ENCODE assay signal across 8 cellular contexts in the genomic region with DNA sequence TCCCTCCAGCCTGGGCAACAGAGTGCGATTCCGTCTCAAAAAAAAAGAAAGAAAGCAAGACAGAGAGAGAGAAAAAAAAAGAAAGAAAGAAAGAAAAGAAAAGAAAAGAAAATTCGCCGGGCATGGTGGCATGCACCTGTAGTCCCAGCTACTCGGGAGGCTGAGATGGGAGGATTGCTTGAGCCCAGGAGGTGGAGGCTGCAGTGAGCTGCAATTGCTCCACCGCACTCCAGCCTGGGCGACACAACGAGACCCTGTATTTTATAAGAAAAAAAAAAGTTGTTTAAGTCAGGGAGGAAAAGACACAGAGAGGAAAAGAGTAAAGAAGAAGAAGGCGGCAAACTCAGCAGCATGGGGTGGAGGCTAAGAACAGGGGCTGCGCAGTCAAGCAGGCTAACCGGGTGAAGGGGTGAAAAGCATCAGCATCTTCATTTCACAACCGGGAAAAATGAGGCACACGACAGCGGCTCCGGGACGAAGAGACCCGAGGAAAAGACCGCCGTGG. TPM values are rescaled to one million over a fixed set of nuclear protein-coding genes. Genes with fewer than 3 reads are reported as not detected.
DNase-seq lines count a peak whose midpoint lies in the region; ATAC-seq, FAIRE-seq and TF ChIP-seq lines count a peak whose summit lies in the region.

No MANE protein-coding gene starts in this region.

- H4K91ac ChIP-seq in mesenchymal stem cell (ENCODE audit: low read length), result no peak overlapping the region

- no peak for TF ChIP-seq POLR2A in GM12878 (IDR thresholded peaks at IDR 0.05; ENCODE audit: low read depth, low read length)

- in situ Hi-C loops in GM12878 (cut with MboI), result loop anchor here (25.0 kb wide), 1 partner anchor 827 kb away; the partner anchor contains the start of gene PWP1

- H3K4me1 Mint-ChIP-seq in CD14-positive monocyte, result peaks cover 24% of the 10 kb centered on the region

- H2BK12ac ChIP-seq in mesenchymal stem cell (ENCODE audit: low read length in 2 of 2), result no peak overlapping the region

- peak overlapping the region in 5 of 7 donors; percentile 42 to 96 (median 89) for H3K27ac Mint-ChIP-seq in CD14-positive monocyte

- TF ChIP-seq CTCF in CD14-positive monocyte (IDR thresholded peaks at IDR 0.05), result no peak
- no peak for TF ChIP-seq CTCF in GM12878 (IDR thresholded peaks at IDR 0.05 in 2 of 3, conservative IDR thresholded peaks at IDR 0.05 in 1 of 3; ENCODE audit: control insufficient read depth in 2 of 3, extremely low read depth in 1 of 3, insufficient read depth in 1 of 3, low read depth in 3 of 3, low read length in 3 of 3)

- H3K27ac ChIP-seq in GM12878 (ENCODE audit: control insufficient read depth, insufficient read depth), result peak overlapping the region; percentile 34
- H3K27ac ChIP-seq in mesenchymal stem cell (ENCODE audit: low read length, poor library complexity, severe bottlenecking), result no peak overlapping the region

- H2AK5ac ChIP-seq in mesenchymal stem cell (ENCODE audit: low read length, severe bottlenecking), result no peak overlapping the region

- peaks cover 10 to 14% (median 11%) of the 10 kb centered on the region in 3 donors for H3K27me3 Mint-ChIP-seq in CD14-positive monocyte (ENCODE audit: low read depth in 3 of 3)

- H3K4me3 Mint-ChIP-seq in CD14-positive monocyte, result peak overlapping the region; percentile 89 to 93

- no peak overlapping the region for H3K14ac ChIP-seq in mesenchymal stem cell (ENCODE audit: low read length in 2 of 2)

- H3K4me2 ChIP-seq in GM12878 (ENCODE audit: control insufficient read depth, insufficient read depth), result peak overlapping the region; percentile 26
- peak overlapping the region; percentile 62 for H3K4me2 ChIP-seq in mesenchymal stem cell (ENCODE audit: low read length, poor library complexity, severe bottlenecking)

- H3K4ac ChIP-seq in mesenchymal stem cell (ENCODE audit: low read depth in 1 of 2, low read length in 2 of 2), result no peak overlapping the region

- H3K9me3 Mint-ChIP-seq in CD14-positive monocyte, result peaks cover 0 to 4% (median 0%) of the 10 kb centered on the region in 7 donors

- H3K18ac ChIP-seq in mesenchymal stem cell (ENCODE audit: low read depth in 1 of 2, low read length in 2 of 2), result no peak overlapping the region

- POLR2A ChIA-PET in GM12878 (lab: Charles Lee), result no interaction called here

- no peak for TF ChIP-seq RAD21 in GM12878 (IDR thresholded peaks at IDR 0.05; ENCODE audit: insufficient read depth, low read depth, low read length)

- peaks cover 18 to 26% of the 10 kb centered on the region in 2 donors for H3K36me3 Mint-ChIP-seq in CD14-positive monocyte

- CTCF ChIA-PET in GM12878 (lab: Yijun Ruan, JAX), result interaction anchor here (1.0 to 3.4 kb wide), 2 partner anchors 103 to 524 kb away, joined by 5 to 21 read pairs; no protein-coding TSS in a partner anchor

- H3K36me3 ChIP-seq in GM12878 (ENCODE audit: control insufficient read depth in 2 of 2, insufficient read depth in 2 of 2, low read length in 1 of 2) (peaks cover 16 to 18% of the 10 kb centered on the region in 2 experiments), mesenchymal stem cell (ENCODE audit: control insufficient read depth in 1 of 2, insufficient read depth in 2 of 2, low read depth in 1 of 2, low read length in 2 of 2) (peaks cover 25 to 27% of the 10 kb centered on the region in 2 experiments)

- no peak overlapping the region for H3K23ac ChIP-seq in mesenchymal stem cell (ENCODE audit: low read length in 2 of 2)

- H2BK120ac ChIP-seq in mesenchymal stem cell (ENCODE audit: low read depth, low read length), result no peak overlapping the region

- FAIRE-seq in GM12878 (lab: Jason Lieb, UNC), result no peak

- no peak overlapping the region for H4K8ac ChIP-seq in mesenchymal stem cell (ENCODE audit: low read length)

- H3K4me3 ChIP-seq in GM12878 (peak overlapping the region; percentile 66), mesenchymal stem cell (ENCODE audit: insufficient read depth in 1 of 2, low read depth in 1 of 2, low read length in 2 of 2) (peak overlapping the region in 1 of 2 experiments; percentile 91)

- peaks cover 16% of the 10 kb centered on the region for H3K79me2 ChIP-seq in GM12878 (ENCODE audit: control insufficient read depth, insufficient read depth, low read length)

- H2AFZ ChIP-seq in GM12878 (ENCODE audit: control insufficient read depth, low read depth, low read length) (peak overlapping the region; percentile 90), mesenchymal stem cell (ENCODE audit: low read depth, low read length) (no peak overlapping the region)

- no peak for TF ChIP-seq EP300 in GM12878 (IDR thresholded peaks at IDR 0.05; ENCODE audit: borderline replicate concordance in 1 of 2, control insufficient read depth in 1 of 2, low read depth in 2 of 2, low read length in 2 of 2)

- peaks cover under 1% of the 10 kb centered on the region; the same call in 1 of the 2 replicates for H4K20me1 ChIP-seq in GM12878 (ENCODE audit: control insufficient read depth, insufficient read depth)

- SMC1A ChIA-PET in GM12878 (lab: Charles Lee; ENCODE audit: uncharacterized antibody, unreplicated experiment), result interaction anchor here (0.6 kb wide), 1 partner anchor 54 kb away, joined by 3 read pairs; no protein-coding TSS in a partner anchor

- no peak overlapping the region for H2BK5ac ChIP-seq in mesenchymal stem cell (ENCODE audit: low read depth, low read length, poor library complexity, severe bottlenecking)

- BruUV-seq in GM12878 (replicated peaks; lab: Mats Ljungman, UMichigan), result TSS peak; percentile 41

- ATAC-seq in HG02943 (IDR thresholded peaks at IDR 0.05; ENCODE audit: low read depth, unreplicated experiment) (peak; percentile 15), GM12878 (peak; percentile 8), HG02571 (IDR thresholded peaks at IDR 0.05; ENCODE audit: unreplicated experiment) (no peak)

- intact Hi-C loops in CD14-positive monocyte (cut with micrococcal nuclease), result loop anchor here (10.0 kb wide), 2 partner anchors 580 to 840 kb away; partner anchors contain the start of genes ALKBH2 (in 2 of the 2) and UNG (in 2 of the 2)
- intact Hi-C loops in GM12878 (cut with micrococcal nuclease; ENCODE audit: unreplicated experiment), result loop anchor here (5.0 to 10.0 kb wide), 3 partner anchors 150 to 597 kb away; no protein-coding TSS in a partner anchor

- peaks cover 32% of the 10 kb centered on the region for H3K79me1 ChIP-seq in mesenchymal stem cell (replicated peaks; ENCODE audit: low read length, poor library complexity, severe bottlenecking)

- 19% methylated on average over 19 of the region's 19 CpGs for WGBS in GM12878 (ENCODE audit: insufficient coverage, insufficient replicate concordance, low lambda C conversion rate, missing lambda C conversion rate)
- WGBS in mesenchymal stem cell, result 31% methylated on average over 19 of the region's 19 CpGs

- H3K27me3 ChIP-seq in GM12878 (replicated peaks in 1 of 2; ENCODE audit: control insufficient read depth in 2 of 2, insufficient read depth in 2 of 2, low read length in 1 of 2) (no peaks in the 10 kb centered on the region), mesenchymal stem cell (ENCODE audit: control insufficient read depth in 1 of 2, insufficient read depth in 1 of 2, low read length in 2 of 2) (peaks cover 0 to 3% of the 10 kb centered on the region in 2 experiments)

- RAD21 ChIA-PET in GM12878 (lab: Charles Lee; ENCODE audit: unreplicated experiment), result interaction anchor here (1.0 kb wide), 1 partner anchor 578 kb away, joined by 3 read pairs; the partner anchor contains the start of gene ALKBH2

- DNase-seq in CD14-positive monocyte (ENCODE audit: low spot score) (no peak), GM12878 (ENCODE audit: low read depth, low spot score) (no peak), mesenchymal stem cell (no peak), middle frontal gyrus (ENCODE audit: extremely low spot score, low spot score) (no peak), NCI-H2029 treated with DMSO at 0.1 percent for 48 hours (lab: John Stamatoyannopoulos, UW) (no peak)
- no peak for DNase-seq in activated effector memory CD4-positive, alpha-beta T cell treated with anti-CD3 and anti-CD28 coated beads, Interleukin-2, amount 50 U/mL, for 16 hours

- peaks cover 23% of the 10 kb centered on the region for H3K4me1 ChIP-seq in GM12878 (ENCODE audit: control insufficient read depth, insufficient read depth, low read length)
- peaks cover 16% of the 10 kb centered on the region for H3K4me1 ChIP-seq in mesenchymal stem cell (ENCODE audit: control insufficient read depth, insufficient read depth, low read depth, low read length)

- H3K9ac ChIP-seq in GM12878 (ENCODE audit: control insufficient read depth, insufficient read depth, low read length), result peak overlapping the region; percentile 42; the same call in 1 of the 2 replicates
- H3K9ac ChIP-seq in mesenchymal stem cell (ENCODE audit: low read length), result peak overlapping the region; percentile 45

- H2BK15ac ChIP-seq in mesenchymal stem cell (ENCODE audit: low read depth, poor library complexity, severe bottlenecking), result no peak overlapping the region

- H3K9me3 ChIP-seq in GM12878 (replicated peaks; ENCODE audit: control insufficient read depth, insufficient read depth, low read length), result no peaks in the 10 kb centered on the region
- H3K9me3 ChIP-seq in mesenchymal stem cell (ENCODE audit: control insufficient read depth, low read length), result no peaks in the 10 kb centered on the region

RNA-seq across cellular contexts. Expression of gene FICD, which starts 0.6 kb away (rescaled TPM):
- polyA plus RNA-seq in CD14-positive monocyte (1 to 10 TPM; 1.6 to 1.9 TPM), GM12878 (2011; rRNA removed) (0.68 and 1.1 TPM in 2 replicates), GM12878 (2014; fragmentation: Illumina TruSeq; extraction: Trizol) (3.3 and 3.5 TPM in 2 replicates), GM12878 (2014; fragmentation: Nextera tagmentation; extraction: Ambion mirVana) (1 to 10 TPM; 3.2 to 3.3 TPM), GM12878 (2014; rRNA removed) (3.2 and 4.8 TPM in 2 replicates), GM12878 (2016; fragmentation: Nextera tagmentation; extraction: Ambion mirVana) (1 to 10 TPM; 8.4 to 9.4 TPM)
- 11.8 and 14.2 TPM in 2 replicates for total RNA-seq in GM12878 (2013; cell fraction: nucleolus; rRNA removed)
- total RNA-seq in GM12878 (2014; rRNA removed) (7.3 and 7.6 TPM in 2 replicates), GM12878 (2014; rRNA removed; fragmentation: Illumina TruSeq; extraction: Trizol) (4.1 and 5.1 TPM in 2 replicates), GM12878 (2021) (6.2 and 7.9 TPM in 2 replicates)
- polyA plus RNA-seq in GM12878 (2011; ENCODE audit: low read depth), result 3.9 TPM
- 2.2 and 2.3 TPM in 2 replicates for polyA plus RNA-seq in GM12878 (2011; cell fraction: cytosol; rRNA removed)
- 4.7 and 7.7 TPM in 2 replicates for polyA plus RNA-seq in GM12878 (2011; cell fraction: nucleus; rRNA removed)
- polyA plus RNA-seq in GM12878 (2012), result 4.9 and 6.6 TPM in 2 replicates
- 3.4 and 7.1 TPM in 2 replicates for polyA minus RNA-seq in GM12878 (2011; rRNA and poly(A)+ RNA removed)
- 2.1 and 3.6 TPM in 2 replicates for polyA minus RNA-seq in GM12878 (2011; cell fraction: cytosol; rRNA and poly(A)+ RNA removed)
- 7.4 and 9.4 TPM in 2 replicates for polyA minus RNA-seq in GM12878 (2011; cell fraction: nucleus; rRNA and poly(A)+ RNA removed)
- 6.0 TPM for polyA plus RNA-seq in mesenchymal stem cell (2013, experiment 1 of 2)
- polyA plus RNA-seq in mesenchymal stem cell (2013, experiment 2 of 2), result 6.1 TPM

RNA-seq across cellular contexts. Expression of gene SART3, which starts 46.5 kb away (rescaled TPM):
- polyA plus RNA-seq in CD14-positive monocyte (10 to 100 TPM; 10.3 to 20.6 TPM), GM12878 (2011; rRNA removed) (49.7 and 53.7 TPM in 2 replicates), GM12878 (2014; fragmentation: Illumina TruSeq; extraction: Trizol) (49.3 and 52.8 TPM in 2 replicates), GM12878 (2014; fragmentation: Nextera tagmentation; extraction: Ambion mirVana) (10 to 100 TPM in 1 of 2 experiments, 1 to 10 TPM in 1; 8.8 to 16.1 TPM), GM12878 (2014; rRNA removed) (59.5 and 83.2 TPM in 2 replicates), GM12878 (2016; fragmentation: Nextera tagmentation; extraction: Ambion mirVana) (10 to 100 TPM; 51.1 to 56.2 TPM)
- 313 and 332 TPM in 2 replicates for total RNA-seq in GM12878 (2013; cell fraction: nucleolus; rRNA removed)
- total RNA-seq in GM12878 (2014; rRNA removed) (157 and 179 TPM in 2 replicates), GM12878 (2014; rRNA removed; fragmentation: Illumina TruSeq; extraction: Trizol) (80.8 and 82.6 TPM in 2 replicates), GM12878 (2021) (70.2 and 70.8 TPM in 2 replicates)
- 47.8 TPM for polyA plus RNA-seq in GM12878 (2011; ENCODE audit: low read depth)
- polyA plus RNA-seq in GM12878 (2011; cell fraction: cytosol; rRNA removed), result 34.6 and 39.2 TPM in 2 replicates
- 112 and 140 TPM in 2 replicates for polyA plus RNA-seq in GM12878 (2011; cell fraction: nucleus; rRNA removed)
- 51.0 and 51.2 TPM in 2 replicates for polyA plus RNA-seq in GM12878 (2012)
- 82.6 and 88.4 TPM in 2 replicates for polyA minus RNA-seq in GM12878 (2011; rRNA and poly(A)+ RNA removed)
- 23.0 and 24.8 TPM in 2 replicates for polyA minus RNA-seq in GM12878 (2011; cell fraction: cytosol; rRNA and poly(A)+ RNA removed)
- polyA minus RNA-seq in GM12878 (2011; cell fraction: nucleus; rRNA and poly(A)+ RNA removed), result 166 and 282 TPM in 2 replicates
- polyA plus RNA-seq in mesenchymal stem cell (2013, experiment 1 of 2), result 15.8 TPM
- 15.4 TPM for polyA plus RNA-seq in mesenchymal stem cell (2013, experiment 2 of 2)

RNA-seq across cellular contexts. Expression of gene ISCU, which starts 47.9 kb away (rescaled TPM):
- polyA plus RNA-seq in CD14-positive monocyte (100 to 1,000 TPM; 111 to 114 TPM), GM12878 (2011; rRNA removed) (247 and 284 TPM in 2 replicates), GM12878 (2014; fragmentation: Illumina TruSeq; extraction: Trizol) (122 and 127 TPM in 2 replicates), GM12878 (2014; fragmentation: Nextera tagmentation; extraction: Ambion mirVana) (10 to 100 TPM; 32.8 to 66.1 TPM), GM12878 (2014; rRNA removed) (132 and 135 TPM in 2 replicates), GM12878 (2016; fragmentation: Nextera tagmentation; extraction: Ambion mirVana) (100 to 1,000 TPM; 248 to 260 TPM)
- total RNA-seq in GM12878 (2013; cell fraction: nucleolus; rRNA removed), result 104 and 106 TPM in 2 replicates
- total RNA-seq in GM12878 (2014; rRNA removed) (177 and 189 TPM in 2 replicates), GM12878 (2014; rRNA removed; fragmentation: Illumina TruSeq; extraction: Trizol) (109 and 113 TPM in 2 replicates), GM12878 (2021) (102 and 108 TPM in 2 replicates)
- polyA plus RNA-seq in GM12878 (2011; ENCODE audit: low read depth), result 160 TPM
- 166 and 191 TPM in 2 replicates for polyA plus RNA-seq in GM12878 (2011; cell fraction: cytosol; rRNA removed)
- polyA plus RNA-seq in GM12878 (2011; cell fraction: nucleus; rRNA removed), result 213 and 333 TPM in 2 replicates
- polyA plus RNA-seq in GM12878 (2012), result 148 and 150 TPM in 2 replicates
- polyA minus RNA-seq in GM12878 (2011; rRNA and poly(A)+ RNA removed), result 128 and 131 TPM in 2 replicates
- polyA minus RNA-seq in GM12878 (2011; cell fraction: cytosol; rRNA and poly(A)+ RNA removed), result 38.4 and 44.5 TPM in 2 replicates
- polyA minus RNA-seq in GM12878 (2011; cell fraction: nucleus; rRNA and poly(A)+ RNA removed), result 87.0 and 88.1 TPM in 2 replicates
- polyA plus RNA-seq in mesenchymal stem cell (2013, experiment 1 of 2), result 128 TPM
- 129 TPM for polyA plus RNA-seq in mesenchymal stem cell (2013, experiment 2 of 2)
